8 cellular contexts compared by ENCODE assay signal in genomic region chr7:148264933-148265557, GRCh38.
DNase-seq lines count a peak whose midpoint lies in the region; ATAC-seq and TF ChIP-seq lines count a peak whose summit lies in the region.

No MANE protein-coding gene starts in this region.

- H3K4me3 ChIP-seq in heart right ventricle (no peak overlapping the region), right atrium auricular region (no peak overlapping the region)

- peaks cover 8% of the 10 kb centered on the region for H3K4me1 Mint-ChIP-seq in neural crest cell

- H3K27me3 Mint-ChIP-seq in neural crest cell (ENCODE audit: low read depth) = no peaks in the 10 kb centered on the region

- H3K4me3 Mint-ChIP-seq in neural crest cell = no peak overlapping the region

- intact Hi-C loops in heart right ventricle (cut with DNase I) = loop anchor here in 7 of 10 donors (5.0 to 10.0 kb wide), 5 partner anchors 260 to 1030 kb away; no protein-coding TSS in a partner anchor

- H3K27ac ChIP-seq in heart right ventricle (no peak overlapping the region), right atrium auricular region (no peak overlapping the region)

- peak in 7 of 9 donors; percentile 52 to 72 (median 54) for TF ChIP-seq CTCF in heart right ventricle (IDR thresholded peaks at IDR 0.05)
- peak in 1 of 2 donors; percentile 66 for TF ChIP-seq CTCF in right atrium auricular region (IDR thresholded peaks at IDR 0.05)
- peak; percentile 83 for TF ChIP-seq CTCF in neural crest cell (conservative IDR thresholded peaks at IDR 0.05)

- no peak for DNase-seq in heart right ventricle
- DNase-seq in right atrium auricular region (ENCODE audit: low spot score) = no peak
- peak; percentile 73 for DNase-seq in NCI-H69 (lab: John Stamatoyannopoulos, UW)
- peak; percentile 20 for DNase-seq in dedifferentiated amniotic fluid mesenchymal stem cell (ENCODE audit: extremely low spot score)
- no peak for DNase-seq in neural crest cell (ENCODE audit: low read depth, low spot score)
- no peak for DNase-seq in glomerular visceral epithelial cell (ENCODE audit: extremely low spot score)

- no peak overlapping the region for H3K27ac Mint-ChIP-seq in neural crest cell (ENCODE audit: unreplicated experiment)

- H3K36me3 Mint-ChIP-seq in neural crest cell (ENCODE audit: low read depth) = no peaks in the 10 kb centered on the region

- no peaks in the 10 kb centered on the region for H3K9me3 Mint-ChIP-seq in neural crest cell

- no peaks in the 10 kb centered on the region for H3K36me3 ChIP-seq in heart right ventricle
- H3K36me3 ChIP-seq in right atrium auricular region = no peaks in the 10 kb centered on the region

- H3K9me3 ChIP-seq in heart right ventricle = no peaks in the 10 kb centered on the region
- no peaks in the 10 kb centered on the region for H3K9me3 ChIP-seq in right atrium auricular region

- peaks cover 0 to 38% (median 8%) of the 10 kb centered on the region in 7 donors for H3K27me3 ChIP-seq in heart right ventricle
- H3K27me3 ChIP-seq in right atrium auricular region = no peaks in the 10 kb centered on the region

- peaks cover 0 to 8% (median 4%) of the 10 kb centered on the region in 9 donors for H3K4me1 ChIP-seq in heart right ventricle
- H3K4me1 ChIP-seq in right atrium auricular region = peaks cover 0 to 8% of the 10 kb centered on the region in 2 donors

- 58 to 59% methylated on average over 7 of the region's 7 CpGs for WGBS in heart right ventricle, 2 donors

- no peak for ATAC-seq in heart right ventricle
- ATAC-seq in HG03103 (IDR thresholded peaks at IDR 0.05; ENCODE audit: low read depth, unreplicated experiment) = peak; percentile 62
- no peak for ATAC-seq in GM21423 (IDR thresholded peaks at IDR 0.05; ENCODE audit: unreplicated experiment)

Comparison
In these comparisons a context has a peak if more than half of its experiments do, and no peak if none do; other contexts are left out.
1. DNase-seq: peak in NCI-H69 (single experiment) and dedifferentiated amniotic fluid mesenchymal stem cell (single experiment); none in heart right ventricle (0 of 2), right atrium auricular region (single experiment), neural crest cell (single experiment) and glomerular visceral epithelial cell (single experiment).